In the genomic region with DNA sequence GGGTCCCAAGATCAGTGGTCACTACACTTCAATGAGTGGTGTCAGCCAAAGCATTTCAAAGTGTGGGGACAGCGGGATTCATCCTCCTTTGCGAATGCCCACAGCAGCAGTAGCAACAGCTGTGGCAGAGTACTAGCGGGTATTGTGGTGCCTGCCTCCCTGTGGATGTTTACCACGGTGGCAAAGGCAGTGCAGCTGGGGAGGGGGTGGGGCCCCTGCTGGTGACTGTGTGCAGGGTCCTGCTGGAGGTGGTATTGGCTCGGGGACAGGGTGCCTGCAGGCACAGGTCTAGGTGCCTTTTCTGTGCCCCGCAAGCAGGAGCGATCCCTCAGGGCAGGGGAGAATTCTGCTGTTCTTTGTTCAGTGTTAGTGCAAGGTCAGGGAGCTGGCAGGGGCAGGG, we compare ENCODE assay signal across 26 cellular contexts.
"Had no signal": no experiment of that assay in that cellular context is flagged by ENCODE, and none has a peak within 500 bp of the region (broad histone marks: within the 10 kb centered on the region; RNA-seq: fewer than 3 reads in every experiment).

No MANE protein-coding gene starts in this region.

- DNase-seq: activated CD4-positive, alpha-beta memory T cell treated with anti-CD3 and anti-CD28 coated beads for 36 hours; activated CD4-positive, alpha-beta T cell treated with anti-CD3 and anti-CD28 coated beads for 36 hours; activated CD4-positive, alpha-beta T cell treated with anti-CD3 and anti-CD28 coated beads, Interleukin-2, amount 10 ng/mL, durations not matched to agents 7 days and 5 days; activated CD8-positive, alpha-beta memory T cell treated with anti-CD3 and anti-CD28 coated beads, Interleukin-2, amount 50 U/mL, for 4 hours; activated gamma-delta T cell treated with Interleukin-2 at 50 U/mL for 16 hours; activated naive CD4-positive, alpha-beta T cell treated with anti-CD3 and anti-CD28 coated beads, Interleukin-2, amount 10 ng/mL, durations not matched to agents 7 days and 5 days; activated naive CD8-positive, alpha-beta T cell treated with anti-CD3 and anti-CD28 coated beads, Interleukin-2, amount 50 U/mL, for 24 hours; activated T-cell treated with anti-CD3 and anti-CD28 coated beads for 4 hours; activated T-cell treated with anti-CD3 and anti-CD28 coated beads, Interleukin-2, amount 50 U/mL, for 4 hours; anterior cingulate cortex; NCI-H1092 treated with DMSO at 0.1 percent for 48 hours; NCI-H1417 treated with DMSO at 0.1 percent for 48 hours; NCI-H187 treated with DMSO at 0.1 percent for 48 hours; NCI-H2081; NCI-H345; NCI-H510A; NCI-H526; NCI-H748 treated with DMSO at 0.1 percent for 48 hours; NK-92 treated with Interleukin-12 subunit alpha and Interleukin-12 subunit beta, amount 100 ng/mL, for 24 hours; PC-3; Peyer's patch; RPMI8226; SHP77 treated with DMSO at 0.1 percent for 48 hours; SK-N-SH had no signal

- H3K9me2 ChIP-seq: SK-N-SH had no signal

- H3K9me3 ChIP-seq: Peyer's patch, SJSA1, SK-N-SH had no signal

- H3K27ac ChIP-seq: Peyer's patch, SJSA1 had no signal

- H3K9ac ChIP-seq: SK-N-SH had no signal

- H3K36me3 ChIP-seq: Peyer's patch, SJSA1 had no signal

- ATAC-seq: activated CD4-positive, alpha-beta T cell treated with anti-CD3 and anti-CD28 coated beads for 36 hours; activated CD4-positive, CD25-positive, alpha-beta regulatory T cell treated with anti-CD3 and anti-CD28 coated beads, Interleukin-2, amount 50 U/mL, for 24 hours; activated naive CD8-positive, alpha-beta T cell treated with anti-CD3 and anti-CD28 coated beads, Interleukin-2, amount 50 U/mL, for 24 hours; activated T-cell treated with anti-CD3 and anti-CD28 coated beads, Interleukin-2, amount 50 U/mL, for 4 hours; PC-3 had no signal

- H3K4me1 ChIP-seq: Peyer's patch, SJSA1 had no signal

- H3K4me3 ChIP-seq: Peyer's patch, SJSA1 had no signal

- H3K4me2 ChIP-seq: SK-N-SH had no signal

- H3K27me3 ChIP-seq: Peyer's patch, SJSA1 had no signal
